ENCODE assay signal across 1 cellular context in the genomic region with DNA sequence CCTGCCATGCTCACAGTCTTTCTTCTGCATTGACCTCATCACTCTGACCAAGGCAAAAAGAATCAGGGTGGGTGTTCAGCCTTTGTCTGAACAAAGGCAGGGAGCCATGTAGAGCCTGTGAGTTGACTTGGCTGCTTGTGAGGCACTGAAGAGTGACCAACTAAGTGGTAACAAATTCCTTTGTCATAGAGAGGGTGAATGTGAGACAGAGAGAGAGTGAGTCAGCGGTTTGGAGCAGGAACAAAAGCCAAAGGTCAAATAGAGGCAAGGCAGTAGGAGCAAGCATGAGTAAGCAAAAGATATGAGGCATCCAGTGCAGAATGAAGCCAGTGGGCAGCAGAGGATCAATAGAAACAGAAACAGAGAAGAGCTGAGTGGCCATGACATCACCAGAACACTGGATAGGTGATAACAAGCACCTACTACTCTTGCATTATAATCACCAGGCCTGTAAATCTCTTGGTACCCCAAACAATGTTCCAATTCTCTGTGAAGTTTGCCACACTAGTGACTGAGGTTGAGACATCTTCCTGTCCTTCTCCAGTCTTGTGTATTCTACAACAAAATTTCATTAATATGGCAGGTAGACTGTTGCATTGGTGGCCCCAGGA.
TF ChIP-seq lines count a peak whose summit lies in the region.

No MANE protein-coding gene starts in this region.

TF ChIP-seq in HEK293, 187 proteins besides CTCF, POLR2A, EP300 and RAD21 (continued from another document):
- TF ChIP-seq, protein P1, sequence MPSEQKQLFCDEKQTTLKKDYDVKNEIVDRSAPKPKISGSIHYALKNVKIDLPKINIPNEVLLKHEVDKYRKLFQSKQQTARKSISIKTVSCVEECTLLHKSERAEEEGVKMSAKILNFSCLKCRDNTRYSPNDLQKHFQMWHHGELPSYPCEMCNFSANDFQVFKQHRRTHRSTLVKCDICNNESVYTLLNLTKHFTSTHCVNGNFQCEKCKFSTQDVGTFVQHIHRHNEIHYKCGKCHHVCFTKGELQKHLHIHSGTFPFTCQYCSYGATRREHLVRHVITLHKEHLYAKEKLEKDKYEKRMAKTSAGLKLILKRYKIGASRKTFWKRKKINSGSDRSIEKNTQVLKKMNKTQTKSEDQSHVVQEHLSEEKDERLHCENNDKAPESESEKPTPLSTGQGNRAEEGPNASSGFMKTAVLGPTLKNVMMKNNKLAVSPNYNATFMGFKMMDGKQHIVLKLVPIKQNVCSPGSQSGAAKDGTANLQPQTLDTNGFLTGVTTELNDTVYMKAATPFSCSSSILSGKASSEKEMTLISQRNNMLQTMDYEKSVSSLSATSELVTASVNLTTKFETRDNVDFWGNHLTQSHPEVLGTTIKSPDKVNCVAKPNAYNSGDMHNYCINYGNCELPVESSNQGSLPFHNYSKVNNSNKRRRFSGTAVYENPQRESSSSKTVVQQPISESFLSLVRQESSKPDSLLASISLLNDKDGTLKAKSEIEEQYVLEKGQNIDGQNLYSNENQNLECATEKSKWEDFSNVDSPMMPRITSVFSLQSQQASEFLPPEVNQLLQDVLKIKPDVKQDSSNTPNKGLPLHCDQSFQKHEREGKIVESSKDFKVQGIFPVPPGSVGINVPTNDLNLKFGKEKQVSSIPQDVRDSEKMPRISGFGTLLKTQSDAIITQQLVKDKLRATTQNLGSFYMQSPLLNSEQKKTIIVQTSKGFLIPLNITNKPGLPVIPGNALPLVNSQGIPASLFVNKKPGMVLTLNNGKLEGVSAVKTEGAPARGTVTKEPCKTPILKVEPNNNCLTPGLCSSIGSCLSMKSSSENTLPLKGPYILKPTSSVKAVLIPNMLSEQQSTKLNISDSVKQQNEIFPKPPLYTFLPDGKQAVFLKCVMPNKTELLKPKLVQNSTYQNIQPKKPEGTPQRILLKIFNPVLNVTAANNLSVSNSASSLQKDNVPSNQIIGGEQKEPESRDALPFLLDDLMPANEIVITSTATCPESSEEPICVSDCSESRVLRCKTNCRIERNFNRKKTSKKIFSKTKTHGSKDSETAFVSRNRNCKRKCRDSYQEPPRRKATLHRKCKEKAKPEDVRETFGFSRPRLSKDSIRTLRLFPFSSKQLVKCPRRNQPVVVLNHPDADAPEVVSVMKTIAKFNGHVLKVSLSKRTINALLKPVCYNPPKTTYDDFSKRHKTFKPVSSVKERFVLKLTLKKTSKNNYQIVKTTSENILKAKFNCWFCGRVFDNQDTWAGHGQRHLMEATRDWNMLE (tag by site-specific recombination; conservative IDR thresholded peaks at IDR 0.05; ENCODE audit: low read depth): no peak
- TF ChIP-seq ZNF600 (tag by site-specific recombination; IDR thresholded peaks at IDR 0.05) (0 out of 2 replicates have a peak, but pooled peaks have one; percentile 22), KLF10 (tag by site-specific recombination; IDR thresholded peaks at IDR 0.05) (no peak), PRDM1 (tag by site-specific recombination; IDR thresholded peaks at IDR 0.05) (peak; percentile 22; the same call in 1 of the 2 replicates), ZFP41 (tag by site-specific recombination; IDR thresholded peaks at IDR 0.05; ENCODE audit: borderline replicate concordance) (no peak), MYNN (tag by site-specific recombination; IDR thresholded peaks at IDR 0.05; ENCODE audit: borderline replicate concordance) (no peak), EGR2 (tag by site-specific recombination; IDR thresholded peaks at IDR 0.05; ENCODE audit: low read depth) (peak; percentile 28; the same call in 1 of the 2 replicates), ZNF146 (tag by site-specific recombination; IDR thresholded peaks at IDR 0.05) (no peak), ZFHX2 (tag by site-specific recombination; conservative IDR thresholded peaks at IDR 0.05) (peak; percentile 30; the same call in 1 of the 2 replicates), ZNF335 (tag by site-specific recombination; conservative IDR thresholded peaks at IDR 0.05) (no peak)
- TF ChIP-seq, protein P2, sequence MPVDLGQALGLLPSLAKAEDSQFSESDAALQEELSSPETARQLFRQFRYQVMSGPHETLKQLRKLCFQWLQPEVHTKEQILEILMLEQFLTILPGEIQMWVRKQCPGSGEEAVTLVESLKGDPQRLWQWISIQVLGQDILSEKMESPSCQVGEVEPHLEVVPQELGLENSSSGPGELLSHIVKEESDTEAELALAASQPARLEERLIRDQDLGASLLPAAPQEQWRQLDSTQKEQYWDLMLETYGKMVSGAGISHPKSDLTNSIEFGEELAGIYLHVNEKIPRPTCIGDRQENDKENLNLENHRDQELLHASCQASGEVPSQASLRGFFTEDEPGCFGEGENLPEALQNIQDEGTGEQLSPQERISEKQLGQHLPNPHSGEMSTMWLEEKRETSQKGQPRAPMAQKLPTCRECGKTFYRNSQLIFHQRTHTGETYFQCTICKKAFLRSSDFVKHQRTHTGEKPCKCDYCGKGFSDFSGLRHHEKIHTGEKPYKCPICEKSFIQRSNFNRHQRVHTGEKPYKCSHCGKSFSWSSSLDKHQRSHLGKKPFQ (tag by site-specific recombination; IDR thresholded peaks at IDR 0.05): no peak
